In the genomic region with DNA sequence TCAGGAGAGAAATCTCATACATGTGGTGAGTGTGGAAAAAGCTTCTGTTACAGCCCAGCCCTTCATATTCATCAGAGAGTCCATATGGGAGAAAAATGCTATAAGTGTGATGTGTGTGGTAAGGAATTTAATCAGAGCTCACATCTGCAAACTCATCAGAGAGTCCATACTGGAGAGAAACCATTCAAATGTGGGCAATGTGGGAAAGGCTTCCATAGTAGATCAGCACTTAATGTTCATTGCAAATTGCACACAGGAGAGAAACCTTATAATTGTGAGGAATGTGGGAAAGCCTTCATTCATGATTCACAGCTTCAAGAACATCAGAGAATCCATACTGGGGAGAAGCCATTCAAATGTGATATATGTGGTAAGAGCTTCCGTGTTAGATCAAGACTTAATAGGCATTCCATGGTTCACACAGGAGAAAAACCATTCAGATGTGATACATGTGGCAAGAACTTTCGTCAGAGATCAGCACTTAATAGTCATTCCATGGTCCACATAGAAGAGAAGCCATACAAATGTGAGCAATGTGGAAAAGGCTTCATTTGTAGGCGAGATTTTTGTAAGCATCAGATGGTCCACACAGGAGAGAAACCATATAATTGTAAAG, we compare ENCODE assay signal across 2 cellular contexts.
TF ChIP-seq lines count a peak whose summit lies in the region.

No MANE protein-coding gene starts in this region.

TF ChIP-seq in HEK293, 187 proteins besides CTCF, POLR2A, EP300 and RAD21:
- TF ChIP-seq, protein P1, sequence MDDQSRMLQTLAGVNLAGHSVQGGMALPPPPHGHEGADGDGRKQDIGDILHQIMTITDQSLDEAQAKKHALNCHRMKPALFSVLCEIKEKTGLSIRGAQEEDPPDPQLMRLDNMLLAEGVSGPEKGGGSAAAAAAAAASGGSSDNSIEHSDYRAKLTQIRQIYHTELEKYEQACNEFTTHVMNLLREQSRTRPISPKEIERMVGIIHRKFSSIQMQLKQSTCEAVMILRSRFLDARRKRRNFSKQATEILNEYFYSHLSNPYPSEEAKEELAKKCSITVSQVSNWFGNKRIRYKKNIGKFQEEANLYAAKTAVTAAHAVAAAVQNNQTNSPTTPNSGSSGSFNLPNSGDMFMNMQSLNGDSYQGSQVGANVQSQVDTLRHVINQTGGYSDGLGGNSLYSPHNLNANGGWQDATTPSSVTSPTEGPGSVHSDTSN (CRISPR knock-in tag; IDR thresholded peaks at IDR 0.05), result no peak
- TF ChIP-seq ZNF274 (IDR thresholded peaks at IDR 0.05; ENCODE audit: low read length) (no peak), ZNF274 (tag by site-specific recombination; IDR thresholded peaks at IDR 0.05; ENCODE audit: borderline replicate concordance) (peak; percentile 71; the same call in 1 of the 2 replicates), SETDB1 (IDR thresholded peaks at IDR 0.05; ENCODE audit: insufficient read length, low read length) (peak; percentile 98), KLF1 (tag by site-specific recombination; IDR thresholded peaks at IDR 0.05) (no peak), TRIM28 (IDR thresholded peaks at IDR 0.05; ENCODE audit: borderline replicate concordance, low read length) (peak; percentile 76), ZNF558 (tag by site-specific recombination; IDR thresholded peaks at IDR 0.05) (no peak), EGR2 (tag by site-specific recombination; IDR thresholded peaks at IDR 0.05; ENCODE audit: low read depth) (no peak), ZNF121 (tag by site-specific recombination; IDR thresholded peaks at IDR 0.05) (no peak), ZNF335 (tag by site-specific recombination; conservative IDR thresholded peaks at IDR 0.05) (no peak), ZNF48 (tag by site-specific recombination; IDR thresholded peaks at IDR 0.05) (no peak)
- TF ChIP-seq, protein P2, sequence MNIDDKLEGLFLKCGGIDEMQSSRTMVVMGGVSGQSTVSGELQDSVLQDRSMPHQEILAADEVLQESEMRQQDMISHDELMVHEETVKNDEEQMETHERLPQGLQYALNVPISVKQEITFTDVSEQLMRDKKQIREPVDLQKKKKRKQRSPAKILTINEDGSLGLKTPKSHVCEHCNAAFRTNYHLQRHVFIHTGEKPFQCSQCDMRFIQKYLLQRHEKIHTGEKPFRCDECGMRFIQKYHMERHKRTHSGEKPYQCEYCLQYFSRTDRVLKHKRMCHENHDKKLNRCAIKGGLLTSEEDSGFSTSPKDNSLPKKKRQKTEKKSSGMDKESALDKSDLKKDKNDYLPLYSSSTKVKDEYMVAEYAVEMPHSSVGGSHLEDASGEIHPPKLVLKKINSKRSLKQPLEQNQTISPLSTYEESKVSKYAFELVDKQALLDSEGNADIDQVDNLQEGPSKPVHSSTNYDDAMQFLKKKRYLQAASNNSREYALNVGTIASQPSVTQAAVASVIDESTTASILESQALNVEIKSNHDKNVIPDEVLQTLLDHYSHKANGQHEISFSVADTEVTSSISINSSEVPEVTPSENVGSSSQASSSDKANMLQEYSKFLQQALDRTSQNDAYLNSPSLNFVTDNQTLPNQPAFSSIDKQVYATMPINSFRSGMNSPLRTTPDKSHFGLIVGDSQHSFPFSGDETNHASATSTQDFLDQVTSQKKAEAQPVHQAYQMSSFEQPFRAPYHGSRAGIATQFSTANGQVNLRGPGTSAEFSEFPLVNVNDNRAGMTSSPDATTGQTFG (tag by site-specific recombination; IDR thresholded peaks at IDR 0.05; ENCODE audit: borderline replicate concordance), result no peak

TF ChIP-seq in K562, 482 proteins besides CTCF, POLR2A, EP300 and RAD21:
- TF ChIP-seq ZNF75A (CRISPR knock-in tag; IDR thresholded peaks at IDR 0.05) (peak; percentile 89), KDM2B (CRISPR knock-in tag; IDR thresholded peaks at IDR 0.05) (no peak), BRCA1 (IDR thresholded peaks at IDR 0.05) (no peak), BRCA1 (CRISPR knock-in tag; IDR thresholded peaks at IDR 0.05) (no peak), IRF2 (CRISPR knock-in tag; IDR thresholded peaks at IDR 0.05) (no peak), TRIM24 (IDR thresholded peaks at IDR 0.05) (no peak), STAT5B (CRISPR knock-in tag; IDR thresholded peaks at IDR 0.05) (no peak)
- TF ChIP-seq, protein P3, sequence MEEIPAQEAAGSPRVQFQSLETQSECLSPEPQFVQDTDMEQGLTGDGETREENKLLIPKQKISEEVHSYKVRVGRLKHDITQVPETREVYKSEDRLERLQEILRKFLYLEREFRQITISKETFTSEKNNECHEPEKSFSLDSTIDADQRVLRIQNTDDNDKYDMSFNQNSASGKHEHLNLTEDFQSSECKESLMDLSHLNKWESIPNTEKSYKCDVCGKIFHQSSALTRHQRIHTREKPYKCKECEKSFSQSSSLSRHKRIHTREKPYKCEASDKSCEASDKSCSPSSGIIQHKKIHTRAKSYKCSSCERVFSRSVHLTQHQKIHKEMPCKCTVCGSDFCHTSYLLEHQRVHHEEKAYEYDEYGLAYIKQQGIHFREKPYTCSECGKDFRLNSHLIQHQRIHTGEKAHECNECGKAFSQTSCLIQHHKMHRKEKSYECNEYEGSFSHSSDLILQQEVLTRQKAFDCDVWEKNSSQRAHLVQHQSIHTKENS (CRISPR knock-in tag; IDR thresholded peaks at IDR 0.05), result no peak
- TF ChIP-seq, protein P4, sequence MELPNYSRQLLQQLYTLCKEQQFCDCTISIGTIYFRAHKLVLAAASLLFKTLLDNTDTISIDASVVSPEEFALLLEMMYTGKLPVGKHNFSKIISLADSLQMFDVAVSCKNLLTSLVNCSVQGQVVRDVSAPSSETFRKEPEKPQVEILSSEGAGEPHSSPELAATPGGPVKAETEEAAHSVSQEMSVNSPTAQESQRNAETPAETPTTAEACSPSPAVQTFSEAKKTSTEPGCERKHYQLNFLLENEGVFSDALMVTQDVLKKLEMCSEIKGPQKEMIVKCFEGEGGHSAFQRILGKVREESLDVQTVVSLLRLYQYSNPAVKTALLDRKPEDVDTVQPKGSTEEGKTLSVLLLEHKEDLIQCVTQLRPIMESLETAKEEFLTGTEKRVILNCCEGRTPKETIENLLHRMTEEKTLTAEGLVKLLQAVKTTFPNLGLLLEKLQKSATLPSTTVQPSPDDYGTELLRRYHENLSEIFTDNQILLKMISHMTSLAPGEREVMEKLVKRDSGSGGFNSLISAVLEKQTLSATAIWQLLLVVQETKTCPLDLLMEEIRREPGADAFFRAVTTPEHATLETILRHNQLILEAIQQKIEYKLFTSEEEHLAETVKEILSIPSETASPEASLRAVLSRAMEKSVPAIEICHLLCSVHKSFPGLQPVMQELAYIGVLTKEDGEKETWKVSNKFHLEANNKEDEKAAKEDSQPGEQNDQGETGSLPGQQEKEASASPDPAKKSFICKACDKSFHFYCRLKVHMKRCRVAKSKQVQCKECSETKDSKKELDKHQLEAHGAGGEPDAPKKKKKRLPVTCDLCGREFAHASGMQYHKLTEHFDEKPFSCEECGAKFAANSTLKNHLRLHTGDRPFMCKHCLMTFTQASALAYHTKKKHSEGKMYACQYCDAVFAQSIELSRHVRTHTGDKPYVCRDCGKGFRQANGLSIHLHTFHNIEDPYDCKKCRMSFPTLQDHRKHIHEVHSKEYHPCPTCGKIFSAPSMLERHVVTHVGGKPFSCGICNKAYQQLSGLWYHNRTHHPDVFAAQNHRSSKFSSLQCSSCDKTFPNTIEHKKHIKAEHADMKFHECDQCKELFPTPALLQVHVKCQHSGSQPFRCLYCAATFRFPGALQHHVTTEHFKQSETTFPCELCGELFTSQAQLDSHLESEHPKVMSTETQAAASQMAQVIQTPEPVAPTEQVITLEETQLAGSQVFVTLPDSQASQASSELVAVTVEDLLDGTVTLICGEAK (IDR thresholded peaks at IDR 0.05), result no peak
- TF ChIP-seq, protein P4 (CRISPR knock-in tag; IDR thresholded peaks at IDR 0.05), result no peak
- TF ChIP-seq, protein P5, sequence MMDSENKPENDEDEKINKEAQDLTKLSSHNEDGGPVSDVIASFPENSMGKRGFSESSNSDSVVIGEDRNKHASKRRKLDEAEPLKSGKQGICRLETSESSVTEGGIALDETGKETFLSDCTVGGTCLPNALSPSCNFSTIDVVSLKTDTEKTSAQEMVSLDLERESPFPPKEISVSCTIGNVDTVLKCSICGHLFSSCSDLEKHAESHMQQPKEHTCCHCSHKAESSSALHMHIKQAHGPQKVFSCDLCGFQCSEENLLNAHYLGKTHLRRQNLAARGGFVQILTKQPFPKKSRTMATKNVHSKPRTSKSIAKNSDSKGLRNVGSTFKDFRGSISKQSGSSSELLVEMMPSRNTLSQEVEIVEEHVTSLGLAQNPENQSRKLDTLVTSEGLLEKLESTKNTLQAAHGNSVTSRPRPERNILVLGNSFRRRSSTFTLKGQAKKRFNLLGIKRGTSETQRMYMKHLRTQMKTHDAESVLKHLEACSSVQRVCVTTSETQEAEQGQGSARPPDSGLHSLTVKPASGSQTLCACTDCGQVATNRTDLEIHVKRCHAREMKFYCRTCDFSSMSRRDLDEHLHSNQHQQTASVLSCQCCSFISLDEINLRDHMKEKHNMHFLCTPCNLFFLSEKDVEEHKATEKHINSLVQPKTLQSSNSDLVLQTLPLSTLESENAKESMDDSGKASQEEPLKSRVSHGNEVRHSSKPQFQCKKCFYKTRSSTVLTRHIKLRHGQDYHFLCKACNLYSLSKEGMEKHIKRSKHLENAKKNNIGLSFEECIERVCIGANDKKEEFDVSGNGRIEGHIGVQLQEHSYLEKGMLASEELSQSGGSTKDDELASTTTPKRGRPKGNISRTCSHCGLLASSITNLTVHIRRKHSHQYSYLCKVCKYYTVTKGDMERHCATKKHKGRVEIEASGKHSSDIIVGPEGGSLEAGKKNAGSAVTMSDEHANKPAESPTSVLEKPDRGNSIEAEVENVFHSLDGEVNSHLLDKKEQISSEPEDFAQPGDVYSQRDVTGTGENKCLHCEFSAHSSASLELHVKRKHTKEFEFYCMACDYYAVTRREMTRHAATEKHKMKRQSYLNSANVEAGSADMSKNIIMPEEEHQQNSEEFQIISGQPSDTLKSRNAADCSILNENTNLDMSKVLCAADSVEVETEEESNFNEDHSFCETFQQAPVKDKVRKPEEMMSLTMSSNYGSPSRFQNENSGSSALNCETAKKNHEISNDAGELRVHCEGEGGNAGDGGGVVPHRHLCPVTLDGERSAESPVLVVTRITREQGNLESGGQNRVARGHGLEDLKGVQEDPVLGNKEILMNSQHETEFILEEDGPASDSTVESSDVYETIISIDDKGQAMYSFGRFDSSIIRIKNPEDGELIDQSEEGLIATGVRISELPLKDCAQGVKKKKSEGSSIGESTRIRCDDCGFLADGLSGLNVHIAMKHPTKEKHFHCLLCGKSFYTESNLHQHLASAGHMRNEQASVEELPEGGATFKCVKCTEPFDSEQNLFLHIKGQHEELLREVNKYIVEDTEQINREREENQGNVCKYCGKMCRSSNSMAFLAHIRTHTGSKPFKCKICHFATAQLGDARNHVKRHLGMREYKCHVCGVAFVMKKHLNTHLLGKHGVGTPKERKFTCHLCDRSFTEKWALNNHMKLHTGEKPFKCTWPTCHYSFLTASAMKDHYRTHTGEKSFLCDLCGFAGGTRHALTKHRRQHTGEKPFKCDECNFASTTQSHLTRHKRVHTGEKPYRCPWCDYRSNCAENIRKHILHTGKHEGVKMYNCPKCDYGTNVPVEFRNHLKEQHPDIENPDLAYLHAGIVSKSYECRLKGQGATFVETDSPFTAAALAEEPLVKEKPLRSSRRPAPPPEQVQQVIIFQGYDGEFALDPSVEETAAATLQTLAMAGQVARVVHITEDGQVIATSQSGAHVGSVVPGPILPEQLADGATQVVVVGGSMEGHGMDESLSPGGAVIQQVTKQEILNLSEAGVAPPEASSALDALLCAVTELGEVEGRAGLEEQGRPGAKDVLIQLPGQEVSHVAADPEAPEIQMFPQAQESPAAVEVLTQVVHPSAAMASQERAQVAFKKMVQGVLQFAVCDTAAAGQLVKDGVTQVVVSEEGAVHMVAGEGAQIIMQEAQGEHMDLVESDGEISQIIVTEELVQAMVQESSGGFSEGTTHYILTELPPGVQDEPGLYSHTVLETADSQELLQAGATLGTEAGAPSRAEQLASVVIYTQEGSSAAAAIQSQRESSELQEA (IDR thresholded peaks at IDR 0.05; ENCODE audit: low read depth), result no peak
TF ChIP-seq in K562: peak in this region for 1.
